In the genomic region with DNA sequence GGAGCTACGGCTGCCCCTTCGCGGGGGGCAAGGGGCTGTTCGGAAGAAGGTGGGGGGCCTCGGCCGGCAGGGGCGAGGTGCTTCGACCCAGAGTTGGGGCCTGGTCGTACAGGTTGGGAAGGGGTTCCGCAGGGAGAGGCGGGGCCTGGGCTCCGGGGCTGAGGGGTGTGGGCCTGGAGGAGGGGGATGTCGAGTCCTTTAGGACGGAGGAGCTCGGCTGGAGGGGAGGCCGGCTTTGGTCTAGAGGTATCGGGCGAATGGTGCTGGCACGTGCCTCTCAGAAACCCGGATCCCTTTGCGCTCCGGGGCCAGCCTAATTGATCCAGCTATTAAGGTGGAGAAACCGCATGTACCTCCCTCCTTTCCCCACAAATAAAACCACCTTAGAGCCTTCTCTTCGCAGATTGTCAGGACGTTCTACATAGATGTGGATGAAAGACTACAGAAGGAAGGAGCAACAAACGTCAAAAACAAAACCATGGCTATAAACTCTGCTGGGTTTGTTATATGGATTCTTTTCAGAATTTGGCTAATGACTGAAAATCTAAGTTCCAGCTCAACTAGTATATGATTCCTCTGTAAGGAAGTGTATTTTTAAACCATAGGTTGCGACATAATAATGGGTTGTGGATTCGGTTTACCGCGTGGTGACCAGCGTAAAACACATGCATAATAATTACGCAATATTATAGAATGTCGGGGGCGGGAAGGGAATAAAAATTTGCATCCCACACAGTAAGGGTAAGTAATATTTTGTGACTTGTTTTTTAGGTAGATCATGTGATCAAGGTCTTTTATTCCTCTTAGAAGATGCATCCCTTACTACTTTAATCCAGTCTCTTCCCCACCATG, we compare ENCODE assay signal across 2 cellular contexts.
TF ChIP-seq lines count a peak whose summit lies in the region.

No MANE protein-coding gene starts in this region.

TF ChIP-seq in HCT116, 20 proteins besides CTCF, POLR2A, EP300 and RAD21 (continued from another document):
- TF ChIP-seq, protein P1, sequence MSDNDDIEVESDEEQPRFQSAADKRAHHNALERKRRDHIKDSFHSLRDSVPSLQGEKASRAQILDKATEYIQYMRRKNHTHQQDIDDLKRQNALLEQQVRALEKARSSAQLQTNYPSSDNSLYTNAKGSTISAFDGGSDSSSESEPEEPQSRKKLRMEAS (IDR thresholded peaks at IDR 0.05), result peak; percentile 54
- TF ChIP-seq ZFX (IDR thresholded peaks at IDR 0.05) (no peak), SP1 (IDR thresholded peaks at IDR 0.05; ENCODE audit: low read depth) (no peak), TCF7L2 (IDR thresholded peaks at IDR 0.05; ENCODE audit: borderline replicate concordance, extremely low read depth, insufficient read depth, insufficient read length) (no peak), FOSL1 (IDR thresholded peaks at IDR 0.05; ENCODE audit: low read depth) (no peak), SRF (IDR thresholded peaks at IDR 0.05; ENCODE audit: low read depth) (no peak), EZH2 (IDR thresholded peaks at IDR 0.05) (no peak), EZH2phosphoT487 (IDR thresholded peaks at IDR 0.05; ENCODE audit: borderline replicate concordance) (no peak), YY1 (IDR thresholded peaks at IDR 0.05; ENCODE audit: extremely low read depth, insufficient replicate concordance, low read depth, low read length) (no peak), JUND (IDR thresholded peaks at IDR 0.05) (no peak), CEBPB (IDR thresholded peaks at IDR 0.05; ENCODE audit: low read depth) (peak; percentile 83), CBX3 (IDR thresholded peaks at IDR 0.05; ENCODE audit: low read depth) (no peak), POLR2AphosphoS5 (IDR thresholded peaks at IDR 0.05; ENCODE audit: low read depth, low read length) (no peak; the same call in none of the 2 replicates), EGR1 (IDR thresholded peaks at IDR 0.05; ENCODE audit: low read depth) (peak; percentile 41; the same call in 1 of the 2 replicates)
- TF ChIP-seq, protein P2, sequence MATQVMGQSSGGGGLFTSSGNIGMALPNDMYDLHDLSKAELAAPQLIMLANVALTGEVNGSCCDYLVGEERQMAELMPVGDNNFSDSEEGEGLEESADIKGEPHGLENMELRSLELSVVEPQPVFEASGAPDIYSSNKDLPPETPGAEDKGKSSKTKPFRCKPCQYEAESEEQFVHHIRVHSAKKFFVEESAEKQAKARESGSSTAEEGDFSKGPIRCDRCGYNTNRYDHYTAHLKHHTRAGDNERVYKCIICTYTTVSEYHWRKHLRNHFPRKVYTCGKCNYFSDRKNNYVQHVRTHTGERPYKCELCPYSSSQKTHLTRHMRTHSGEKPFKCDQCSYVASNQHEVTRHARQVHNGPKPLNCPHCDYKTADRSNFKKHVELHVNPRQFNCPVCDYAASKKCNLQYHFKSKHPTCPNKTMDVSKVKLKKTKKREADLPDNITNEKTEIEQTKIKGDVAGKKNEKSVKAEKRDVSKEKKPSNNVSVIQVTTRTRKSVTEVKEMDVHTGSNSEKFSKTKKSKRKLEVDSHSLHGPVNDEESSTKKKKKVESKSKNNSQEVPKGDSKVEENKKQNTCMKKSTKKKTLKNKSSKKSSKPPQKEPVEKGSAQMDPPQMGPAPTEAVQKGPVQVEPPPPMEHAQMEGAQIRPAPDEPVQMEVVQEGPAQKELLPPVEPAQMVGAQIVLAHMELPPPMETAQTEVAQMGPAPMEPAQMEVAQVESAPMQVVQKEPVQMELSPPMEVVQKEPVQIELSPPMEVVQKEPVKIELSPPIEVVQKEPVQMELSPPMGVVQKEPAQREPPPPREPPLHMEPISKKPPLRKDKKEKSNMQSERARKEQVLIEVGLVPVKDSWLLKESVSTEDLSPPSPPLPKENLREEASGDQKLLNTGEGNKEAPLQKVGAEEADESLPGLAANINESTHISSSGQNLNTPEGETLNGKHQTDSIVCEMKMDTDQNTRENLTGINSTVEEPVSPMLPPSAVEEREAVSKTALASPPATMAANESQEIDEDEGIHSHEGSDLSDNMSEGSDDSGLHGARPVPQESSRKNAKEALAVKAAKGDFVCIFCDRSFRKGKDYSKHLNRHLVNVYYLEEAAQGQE (IDR thresholded peaks at IDR 0.05; ENCODE audit: low read depth), result no peak
- TF ChIP-seq, protein P3, sequence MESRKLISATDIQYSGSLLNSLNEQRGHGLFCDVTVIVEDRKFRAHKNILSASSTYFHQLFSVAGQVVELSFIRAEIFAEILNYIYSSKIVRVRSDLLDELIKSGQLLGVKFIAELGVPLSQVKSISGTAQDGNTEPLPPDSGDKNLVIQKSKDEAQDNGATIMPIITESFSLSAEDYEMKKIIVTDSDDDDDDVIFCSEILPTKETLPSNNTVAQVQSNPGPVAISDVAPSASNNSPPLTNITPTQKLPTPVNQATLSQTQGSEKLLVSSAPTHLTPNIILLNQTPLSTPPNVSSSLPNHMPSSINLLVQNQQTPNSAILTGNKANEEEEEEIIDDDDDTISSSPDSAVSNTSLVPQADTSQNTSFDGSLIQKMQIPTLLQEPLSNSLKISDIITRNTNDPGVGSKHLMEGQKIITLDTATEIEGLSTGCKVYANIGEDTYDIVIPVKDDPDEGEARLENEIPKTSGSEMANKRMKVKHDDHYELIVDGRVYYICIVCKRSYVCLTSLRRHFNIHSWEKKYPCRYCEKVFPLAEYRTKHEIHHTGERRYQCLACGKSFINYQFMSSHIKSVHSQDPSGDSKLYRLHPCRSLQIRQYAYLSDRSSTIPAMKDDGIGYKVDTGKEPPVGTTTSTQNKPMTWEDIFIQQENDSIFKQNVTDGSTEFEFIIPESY (IDR thresholded peaks at IDR 0.05; ENCODE audit: extremely low read depth, insufficient replicate concordance, low read length), result no peak

TF ChIP-seq in neural cell, 6 proteins besides CTCF, POLR2A, EP300 and RAD21 (continued from another document):
- TF ChIP-seq, protein P2 (IDR thresholded peaks at IDR 0.05; ENCODE audit: borderline replicate concordance), result no peak
- TF ChIP-seq SMC3 (conservative IDR thresholded peaks at IDR 0.05; ENCODE audit: poor library complexity), result no peak
